Comparison of ENCODE assay signal across 11 cellular contexts in the genomic region with DNA sequence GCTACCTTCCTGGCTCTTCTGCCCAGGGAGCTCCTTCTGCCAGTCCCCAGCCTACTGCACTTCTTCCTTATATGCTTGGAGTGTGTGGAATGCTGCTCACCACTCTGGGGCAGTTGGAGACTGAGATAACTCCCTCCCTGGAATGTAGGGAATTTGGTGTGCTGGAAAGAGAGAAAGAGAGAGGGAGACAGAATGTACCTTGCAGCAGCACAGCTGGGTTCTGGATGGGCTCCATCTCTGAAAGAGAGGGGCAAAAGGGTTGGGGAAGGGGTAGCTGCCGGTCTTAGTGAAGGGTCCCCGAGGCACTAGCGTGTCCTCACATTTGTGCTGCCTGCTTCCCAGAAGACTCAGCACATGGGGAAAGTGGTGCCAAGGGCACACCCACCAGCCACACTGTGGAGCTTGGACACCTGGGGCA. TPM values are rescaled to one million over a fixed set of nuclear protein-coding genes. Genes with fewer than 3 reads are reported as not detected.
DNase-seq lines count a peak whose midpoint lies in the region; ATAC-seq and TF ChIP-seq lines count a peak whose summit lies in the region.
"Had no signal": no experiment of that assay in that cellular context is flagged by ENCODE, and none has a peak within 500 bp of the region (broad histone marks: within the 10 kb centered on the region; RNA-seq: fewer than 3 reads in every experiment).

No MANE protein-coding gene starts in this region.

- no peaks in the 10 kb centered on the region for H3K27me3 ChIP-seq in SJSA1 (replicated peaks)
- no peaks in the 10 kb centered on the region for H3K27me3 ChIP-seq in foreskin keratinocyte
- H3K27me3 ChIP-seq in parathyroid adenoma (ENCODE audit: control insufficient read depth, insufficient read depth, low read length) = no peaks in the 10 kb centered on the region
- H3K27me3 ChIP-seq: SJCRH30 had no signal

- ATAC-seq in foreskin keratinocyte = no peak
- ATAC-seq in GM18517 (IDR thresholded peaks at IDR 0.05; ENCODE audit: unreplicated experiment) = no peak
- ATAC-seq: stimulated activated naive B cell treated with anti-CD40 and anti-IgM and Interleukin-4, amounts not matched to agents 10 μg/mL and 1 μg/mL and 100 μg/mL, for 72 hours had no signal

- no peak overlapping the region for H3K9ac ChIP-seq in parathyroid adenoma

- TF ChIP-seq CTCF in foreskin keratinocyte (conservative IDR thresholded peaks at IDR 0.05) (peak; percentile 38), parathyroid adenoma (IDR thresholded peaks at IDR 0.05) (no peak)

- H3K79me2 ChIP-seq in parathyroid adenoma = no peaks in the 10 kb centered on the region

- H3K4me3 ChIP-seq in SJSA1 = no peak overlapping the region
- no peak overlapping the region for H3K4me3 ChIP-seq in parathyroid adenoma (ENCODE audit: low read depth, low read length)
- H3K4me3 ChIP-seq: SJCRH30 had no signal

- peak overlapping the region; percentile 17; the same call in 1 of the 2 replicates for H3K27ac ChIP-seq in SJSA1
- no peak overlapping the region for H3K27ac ChIP-seq in foreskin keratinocyte
- H3K27ac ChIP-seq in parathyroid adenoma = no peak overlapping the region
- H3K27ac ChIP-seq: SJCRH30 had no signal

- no peaks in the 10 kb centered on the region for H3K9me3 ChIP-seq in SJSA1 (replicated peaks)
- H3K9me3 ChIP-seq in parathyroid adenoma (ENCODE audit: control insufficient read depth, low read length) = no peaks in the 10 kb centered on the region
- H3K9me3 ChIP-seq: SJCRH30 had no signal

- no peak overlapping the region for H3K4me2 ChIP-seq in parathyroid adenoma (ENCODE audit: low read length)

- H3K4me1 ChIP-seq in SJSA1 (replicated peaks) (peaks cover 27% of the 10 kb centered on the region), foreskin keratinocyte (peaks cover 15% of the 10 kb centered on the region), parathyroid adenoma (peaks cover 21% of the 10 kb centered on the region)

- peak overlapping the region; percentile 71 for H2AFZ ChIP-seq in parathyroid adenoma

- DNase-seq in ELR (ENCODE audit: low read depth) (peak; percentile 30), SJSA1 (ENCODE audit: low read depth in 1 of 2, low spot score in 2 of 2) (peak; percentile 53 to 60), foreskin keratinocyte (peak in 1 of 2 donors; percentile 57), DMS 273 (lab: John Stamatoyannopoulos, UW; ENCODE audit: unreplicated experiment) (no peak), NCI-H2171 treated with DMSO at 0.1 percent for 48 hours (lab: John Stamatoyannopoulos, UW) (no peak), UCSD-AML1 (lab: John Stamatoyannopoulos, UW; ENCODE audit: unreplicated experiment) (no peak)
- DNase-seq: DMS79 treated with DMSO at 0.1 percent for 48 hours; stimulated activated naive B cell treated with anti-CD40 and anti-IgM and Interleukin-4, amounts not matched to agents 10 μg/mL and 1 μg/mL and 100 μg/mL, for 72 hours had no signal

- H3K36me3 ChIP-seq in SJSA1 (no peaks in the 10 kb centered on the region), parathyroid adenoma (ENCODE audit: control insufficient read depth, insufficient read depth, low read length) (no peaks in the 10 kb centered on the region)
- H3K36me3 ChIP-seq: SJCRH30 had no signal

RNA-seq across cellular contexts. Expression of a gene that starts 40.2 kb away (rescaled TPM):
- 17.0 and 18.2 TPM in 2 replicates for total RNA-seq in SJSA1 (2014; rRNA removed; shearing (Covaris generic))
- 211 and 243 TPM in 2 replicates for total RNA-seq in foreskin keratinocyte
- polyA plus RNA-seq in foreskin keratinocyte = 138 and 147 TPM in 2 replicates

Comparison
In these comparisons a context has a peak if more than half of its experiments do, and no peak if none do; other contexts are left out.
1. DNase-seq: peak in ELR (single experiment) and SJSA1 (2 of 2); none in DMS 273 (single experiment), NCI-H2171 treated with DMSO at 0.1 percent for 48 hours (single experiment) and UCSD-AML1 (single experiment).
2. RNA of a gene that starts 40.2 kb away (total RNA-seq): 211 to 243 TPM in foreskin keratinocyte; 17.0 to 18.2 TPM in SJSA1; every median in the first group is over 10 times any median in the second.